11 cellular contexts compared by ENCODE assay signal in the genomic region with DNA sequence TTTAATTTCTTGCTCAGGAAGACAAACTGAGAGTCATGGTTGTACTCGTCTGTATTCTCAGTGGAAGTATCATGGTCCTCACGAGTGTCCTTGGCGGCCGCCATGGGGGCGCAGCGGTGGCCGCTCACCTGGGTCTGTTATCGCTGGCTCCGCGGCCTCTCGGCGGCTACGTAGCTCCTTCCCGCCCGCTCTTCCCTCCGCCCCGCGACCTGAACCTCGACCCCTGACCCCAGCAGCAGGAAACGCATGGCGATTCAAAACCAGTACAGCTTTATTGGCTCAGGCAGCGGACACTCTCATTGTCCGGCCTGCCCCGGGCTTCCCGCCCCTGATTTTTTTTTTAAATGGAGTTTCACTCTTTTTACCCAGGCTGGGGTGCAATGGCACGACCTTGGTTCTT.
"Had no signal": no experiment of that assay in that cellular context is flagged by ENCODE, and none has a peak within 500 bp of the region (broad histone marks: within the 10 kb centered on the region; RNA-seq: fewer than 3 reads in every experiment).

No MANE protein-coding gene starts in this region.

- H3K4me1 ChIP-seq: HAP-1 had no signal

- H3K36me3 ChIP-seq: HAP-1 had no signal

- H3K4me1 Mint-ChIP-seq: GM23338, H9 had no signal

- H3K27ac Mint-ChIP-seq: GM23338, HFFc6 had no signal

- DNase-seq: GM23248, GOT3, H7, H9, HCEC 1CT, HFFc6 had no signal

- H3K4me3 ChIP-seq: GM23248, GM23338, HAP-1 had no signal

- H3K9ac ChIP-seq: GM23248 had no signal

- H3K4me3 Mint-ChIP-seq: GM23338, H9, HFFc6 had no signal

- H3K4me2 ChIP-seq: GM23338 had no signal

- ATAC-seq: GM23338, HCT116 had no signal

- H3K27ac ChIP-seq: GM23248 had no signal

- H2AFZ ChIP-seq: GM23248, GM23338 had no signal

- FAIRE-seq: H1, H54 had no signal
